In the genomic region with DNA sequence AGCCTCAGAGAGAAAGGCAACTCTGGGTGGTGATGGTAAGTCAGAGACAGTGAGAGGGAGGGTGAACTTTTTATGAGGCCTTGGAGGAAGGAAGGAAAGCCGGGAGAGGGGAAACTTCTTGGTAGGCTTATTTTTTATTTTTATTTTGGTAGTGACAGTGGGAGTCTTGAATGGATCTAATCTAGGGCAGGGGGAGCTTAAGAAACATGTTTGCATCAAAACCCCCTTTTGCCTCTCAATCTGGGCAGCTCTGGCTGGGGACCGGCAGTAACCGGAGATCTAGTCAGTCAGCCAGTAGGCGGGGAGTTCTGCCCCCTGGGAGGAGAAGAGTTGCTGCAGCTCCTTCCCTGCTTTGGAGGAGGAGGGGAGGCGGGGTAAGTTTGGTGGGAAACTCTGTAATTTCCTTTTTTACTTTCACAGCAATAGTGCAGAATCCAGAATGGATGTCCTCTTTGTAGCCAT, we compare ENCODE assay signal across 9 cellular contexts. TPM values are rescaled to one million over a fixed set of nuclear protein-coding genes. Genes with fewer than 3 reads are reported as not detected.
DNase-seq lines count a peak whose midpoint lies in the region; ATAC-seq, FAIRE-seq and TF ChIP-seq lines count a peak whose summit lies in the region.
"Had no signal": no experiment of that assay in that cellular context is flagged by ENCODE, and none has a peak within 500 bp of the region (broad histone marks: within the 10 kb centered on the region; RNA-seq: fewer than 3 reads in every experiment).

Gene C1orf54 (plus strand): TSS at position 412 of the 462 bp plus-strand sequence. CDS start 28 bp downstream, at position 440.

- H3K9ac ChIP-seq in rectal smooth muscle tissue (ENCODE audit: low read length): peak within 1 kb of the TSS; percentile 18

- H3K4me3 ChIP-seq in rectal smooth muscle tissue (ENCODE audit: low read length): peak within 1 kb of the TSS; percentile 3
- H3K4me3 ChIP-seq in effector memory CD4-positive, alpha-beta T cell (ENCODE audit: insufficient read depth, low read depth, low read length, poor library complexity, severe bottlenecking): no peak within 1 kb of the TSS
- H3K4me3 ChIP-seq in small intestine (ENCODE audit: low read depth in 1 of 2, low read length in 2 of 2): no peak within 1 kb of the TSS

- H3K27ac ChIP-seq in rectal smooth muscle tissue (ENCODE audit: low read depth, low read length) (peak within 1 kb of the TSS; percentile 8), small intestine (ENCODE audit: low read depth in 1 of 2, low read length in 1 of 2) (peak within 1 kb of the TSS in 1 of 2 donors; percentile 24)
- no peak within 1 kb of the TSS for H3K27ac ChIP-seq in effector memory CD4-positive, alpha-beta T cell (ENCODE audit: insufficient read depth, low read length, poor library complexity, severe bottlenecking)

- no peaks in the 10 kb centered on the region for H3K9me3 ChIP-seq in effector memory CD4-positive, alpha-beta T cell (ENCODE audit: control insufficient read depth, low read length)
- H3K9me3 ChIP-seq in small intestine (ENCODE audit: control insufficient read depth, low read depth): no peaks in the 10 kb centered on the region

- H3K27me3 ChIP-seq in rectal smooth muscle tissue (ENCODE audit: control insufficient read depth, insufficient read depth, low read length) (no peaks in the 10 kb centered on the region), small intestine (ENCODE audit: control insufficient read depth in 2 of 2, insufficient read depth in 2 of 2, low read length in 2 of 2) (no peaks in the 10 kb centered on the region)
- no peaks in the 10 kb centered on the region for H3K27me3 ChIP-seq in effector memory CD4-positive, alpha-beta T cell (replicated peaks; ENCODE audit: control insufficient read depth, insufficient read depth, low read length, poor library complexity, severe bottlenecking)

- H3K36me3 ChIP-seq in rectal smooth muscle tissue (ENCODE audit: control insufficient read depth, insufficient read depth, low read length) (no peaks in the 10 kb centered on the region), small intestine (ENCODE audit: control insufficient read depth in 2 of 2, insufficient read depth in 2 of 2, low read length in 2 of 2) (no peaks in the 10 kb centered on the region)
- H3K36me3 ChIP-seq in effector memory CD4-positive, alpha-beta T cell (ENCODE audit: control insufficient read depth, insufficient read depth, low read length): peaks cover 3% of the 10 kb centered on the region

- WGBS in small intestine, 3 donors: 40 to 91% (median 76%) methylated on average over 5 of the region's 5 CpGs

- FAIRE-seq in small intestine (lab: Jason Lieb, UNC): no peak

- peak; percentile 60 for ATAC-seq in SK-N-SH treated with all-trans-retinoic acid at 6 μM for 48 hours
- ATAC-seq in activated CD4-positive, CD25-positive, alpha-beta regulatory T cell treated with anti-CD3 and anti-CD28 coated beads, Interleukin-2, amount 50 U/mL, for 24 hours: no peak

- DNase-seq in ELR (ENCODE audit: low read depth): peak; percentile 55
- peak in 28 of 42 donors; percentile 23 to 75 (median 46) for DNase-seq in head of caudate nucleus
- no peak for DNase-seq in effector memory CD4-positive, alpha-beta T cell
- no peak for DNase-seq in small intestine
- no peak for DNase-seq in germinal center (ENCODE audit: low spot score)
- DNase-seq: activated CD4-positive, alpha-beta T cell treated with anti-CD3 and anti-CD28 coated beads, Interleukin-2, amount 10 ng/mL, durations not matched to agents 7 days and 5 days had no signal

- H3K4me1 ChIP-seq in rectal smooth muscle tissue (ENCODE audit: control insufficient read depth, insufficient read depth, low read length): peaks cover 8% of the 10 kb centered on the region
- H3K4me1 ChIP-seq in effector memory CD4-positive, alpha-beta T cell (ENCODE audit: control insufficient read depth, insufficient read depth, low read length, poor library complexity, severe bottlenecking): peaks cover 10% of the 10 kb centered on the region
- H3K4me1 ChIP-seq in small intestine (ENCODE audit: control insufficient read depth in 2 of 2, insufficient read depth in 1 of 2, low read depth in 1 of 2, low read length in 1 of 2): peaks cover 3 to 6% of the 10 kb centered on the region in 2 donors

- intact Hi-C loops in head of caudate nucleus (cut with DNase I): no loop called here

TF ChIP-seq in SK-N-SH treated with all-trans-retinoic acid at 6 μM for 48 hours, 23 proteins besides CTCF, POLR2A, EP300 and RAD21:
- TF ChIP-seq TOX (CRISPR knock-in tag; IDR thresholded peaks at IDR 0.05; ENCODE audit: borderline replicate concordance) (no peak), ZFP3 (CRISPR knock-in tag; IDR thresholded peaks at IDR 0.05) (no peak), ZNF565 (CRISPR knock-in tag; conservative IDR thresholded peaks at IDR 0.05; ENCODE audit: low read depth) (no peak), ZFP30 (CRISPR knock-in tag; IDR thresholded peaks at IDR 0.05) (no peak), ARNTL (CRISPR knock-in tag; IDR thresholded peaks at IDR 0.05; ENCODE audit: borderline replicate concordance, low read depth) (no peak), ZNF70 (CRISPR knock-in tag; IDR thresholded peaks at IDR 0.05) (no peak), GLIS3 (CRISPR knock-in tag; IDR thresholded peaks at IDR 0.05) (no peak)

RNA-seq across cellular contexts. Expression of gene C1orf54, which starts in this region (rescaled TPM):
- 10 to 100 TPM in 1 of 3 donors, 1 to 10 TPM in 2; 3.8 to 10.3 (median 8.1) TPM for polyA plus RNA-seq in small intestine

Comparison
In these comparisons a context has a peak if more than half of its experiments do, and no peak if none do; other contexts are left out.
1. DNase-seq: peak in ELR (single experiment) and head of caudate nucleus (28 of 42); none in effector memory CD4-positive, alpha-beta T cell (0 of 3), small intestine (single experiment) and germinal center (single experiment).